Comparison of ENCODE assay signal across 17 cellular contexts in the genomic region with DNA sequence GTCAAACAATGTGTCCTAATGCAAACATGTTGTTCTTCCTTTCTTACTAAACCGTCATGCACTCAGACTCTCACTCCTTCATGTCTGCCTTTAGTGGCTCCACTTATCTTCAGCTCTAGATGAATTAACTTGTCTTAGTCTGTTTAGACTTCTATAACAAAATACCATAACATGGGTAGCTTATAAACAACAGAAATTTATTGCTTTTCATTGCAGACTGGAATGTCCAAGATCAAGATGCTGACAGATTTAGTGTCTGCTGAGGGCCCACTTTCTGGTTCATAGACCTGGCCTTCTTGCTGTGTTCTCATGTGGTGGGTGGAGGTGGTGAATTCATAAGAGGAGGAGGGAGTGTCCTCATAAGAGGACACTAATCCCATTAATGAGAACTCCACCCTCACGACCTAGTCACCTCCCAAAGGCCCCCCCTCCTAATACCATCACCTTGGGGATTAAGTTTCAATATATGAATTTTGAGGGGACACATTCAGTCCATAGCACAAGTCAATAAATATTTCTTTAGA. TPM values are rescaled to one million over a fixed set of nuclear protein-coding genes. Genes with fewer than 3 reads are reported as not detected.
DNase-seq lines count a peak whose midpoint lies in the region; ATAC-seq, FAIRE-seq and TF ChIP-seq lines count a peak whose summit lies in the region.
"Had no signal": no experiment of that assay in that cellular context is flagged by ENCODE, and none has a peak within 500 bp of the region (broad histone marks: within the 10 kb centered on the region; RNA-seq: fewer than 3 reads in every experiment).

No MANE protein-coding gene starts in this region.

- no peak for TF ChIP-seq CTCF in smooth muscle cell (IDR thresholded peaks at IDR 0.05; ENCODE audit: borderline replicate concordance, insufficient read depth, poor library complexity, severe bottlenecking)
- TF ChIP-seq CTCF in hepatocyte (IDR thresholded peaks at IDR 0.05; ENCODE audit: poor library complexity): no peak

- H4K20me1 ChIP-seq in smooth muscle cell (ENCODE audit: low read depth) (peaks cover 45% of the 10 kb centered on the region), hepatocyte (ENCODE audit: insufficient read depth, poor library complexity, severe bottlenecking) (no peaks in the 10 kb centered on the region)

- H2AFZ ChIP-seq in smooth muscle cell (ENCODE audit: low read depth): no peak overlapping the region
- no peak overlapping the region for H2AFZ ChIP-seq in hepatocyte

- no peaks in the 10 kb centered on the region for H3K9me2 ChIP-seq in hepatocyte (replicated peaks; ENCODE audit: insufficient read depth)

- H3K4me2 ChIP-seq in smooth muscle cell (peak overlapping the region; percentile 14), hepatocyte (no peak overlapping the region)

- no peak overlapping the region for H3K9ac ChIP-seq in smooth muscle cell (ENCODE audit: low read depth)

- DNase-seq in GM18507 (ENCODE audit: extremely low spot score, insufficient read length, low read depth): no peak
- DNase-seq in NCI-H82 treated with DMSO at 0.1 percent for 48 hours (lab: John Stamatoyannopoulos, UW; ENCODE audit: unreplicated experiment): peak; percentile 11
- DNase-seq in smooth muscle cell (lab: John Stamatoyannopoulos, UW; ENCODE audit: unreplicated experiment): no peak
- DNase-seq in posterior vena cava (ENCODE audit: low spot score): no peak
- DNase-seq in DMS53 treated with DMSO at 0.1 percent for 48 hours (lab: John Stamatoyannopoulos, UW; ENCODE audit: unreplicated experiment): no peak
- DNase-seq in hepatocyte (ENCODE audit: low spot score): no peak
- DNase-seq: BE2C; CD8-positive, alpha-beta memory T cell; EL; MV-4-11; NCI-H1436 treated with DMSO at 0.1 percent for 48 hours; NCI-H2227 treated with DMSO at 0.1 percent for 48 hours; NCI-H526 had no signal

- peak; percentile 29 for FAIRE-seq in GM18507 (lab: Jason Lieb, UNC)
- FAIRE-seq: H54 had no signal

- H3K27ac ChIP-seq in smooth muscle cell (ENCODE audit: low read depth) (peak overlapping the region; percentile 13), hepatocyte (no peak overlapping the region)
- H3K27ac ChIP-seq: RWPE1, SJSA1 had no signal

- intact Hi-C loops in posterior vena cava (cut with DNase I): loop anchor here in 1 of 2 donors (2.0 to 10.0 kb wide), 2 partner anchors 57 to 1413 kb away; no protein-coding TSS in a partner anchor

- peak; percentile 33 for ATAC-seq in esophagus mucosa

- no peaks in the 10 kb centered on the region for H3F3A ChIP-seq in smooth muscle cell (ENCODE audit: low read depth)

- H3K79me2 ChIP-seq in smooth muscle cell (ENCODE audit: low read depth) (peaks cover 81% of the 10 kb centered on the region), hepatocyte (peaks cover 82% of the 10 kb centered on the region)

- no peak overlapping the region for H3K4me3 ChIP-seq in smooth muscle cell
- H3K4me3 ChIP-seq in hepatocyte: no peak overlapping the region
- H3K4me3 ChIP-seq: SJSA1 had no signal

- H3K4me1 ChIP-seq in smooth muscle cell (ENCODE audit: low read depth): peaks cover 3% of the 10 kb centered on the region
- peaks cover 17% of the 10 kb centered on the region for H3K4me1 ChIP-seq in hepatocyte (ENCODE audit: insufficient read depth)
- H3K4me1 ChIP-seq: BE2C had no signal

- H3K36me3 ChIP-seq in smooth muscle cell (ENCODE audit: low read depth) (no peaks in the 10 kb centered on the region), hepatocyte (replicated peaks; ENCODE audit: insufficient read depth, low read depth) (no peaks in the 10 kb centered on the region)
- H3K36me3 ChIP-seq: BE2C had no signal

- 34% methylated on average over 2 of the region's 2 CpGs for WGBS in smooth muscle cell (ENCODE audit: low lambda C conversion rate)
- 54% methylated on average over 2 of the region's 2 CpGs for WGBS in hepatocyte (ENCODE audit: low lambda C conversion rate, missing lambda C conversion rate)

- H3K9me3 ChIP-seq in smooth muscle cell (replicated peaks; ENCODE audit: low read depth) (no peaks in the 10 kb centered on the region), hepatocyte (ENCODE audit: low read depth) (no peaks in the 10 kb centered on the region)
- H3K9me3 ChIP-seq: BE2C had no signal

- no peaks in the 10 kb centered on the region for H3K27me3 ChIP-seq in smooth muscle cell (ENCODE audit: low read depth)
- no peaks in the 10 kb centered on the region for H3K27me3 ChIP-seq in hepatocyte
- H3K27me3 ChIP-seq: BE2C, SJSA1 had no signal

RNA-seq across cellular contexts. Expression of gene RALBP1, which starts 32.3 kb away (rescaled TPM):
- total RNA-seq in esophagus mucosa: 93.7 TPM
- 33.6 and 42.9 TPM in 2 replicates for total RNA-seq in smooth muscle cell
- polyA plus RNA-seq in smooth muscle cell: 33.3 and 40.9 TPM in 2 replicates
- total RNA-seq in posterior vena cava: 10 to 100 TPM; 41.4 to 50.4 TPM
- 46.8 and 55.0 TPM in 2 replicates for total RNA-seq in hepatocyte
- polyA plus RNA-seq in hepatocyte: 41.2 and 41.3 TPM in 2 replicates
